8 cellular contexts compared by ENCODE assay signal in genomic region chr5:132293992-132294727, GRCh38. TPM values are rescaled to one million over a fixed set of nuclear protein-coding genes. Genes with fewer than 3 reads are reported as not detected.
DNase-seq lines count a peak whose midpoint lies in the region; ATAC-seq lines count a peak whose summit lies in the region.

Gene SLC22A4 (plus strand): TSS chr5:132294394. CDS start chr5:132294617, 223 bp downstream.

- H3K27ac Mint-ChIP-seq in activated CD8-positive, alpha-beta T cell treated with anti-CD3 and anti-CD28 coated beads, Interleukin-2, amount 10 ng/mL, durations not matched to agents 7 days and 5 days, result peak within 1 kb of the TSS; percentile 79

- peaks cover 25% of the 10 kb centered on the region for H3K4me1 Mint-ChIP-seq in activated CD8-positive, alpha-beta T cell treated with anti-CD3 and anti-CD28 coated beads, Interleukin-2, amount 10 ng/mL, durations not matched to agents 7 days and 5 days (ENCODE audit: low read depth)

- H3K27me3 Mint-ChIP-seq in activated CD8-positive, alpha-beta T cell treated with anti-CD3 and anti-CD28 coated beads, Interleukin-2, amount 10 ng/mL, durations not matched to agents 7 days and 5 days (ENCODE audit: low read depth), result peaks cover 5% of the 10 kb centered on the region

- H3K4me3 Mint-ChIP-seq in activated CD8-positive, alpha-beta T cell treated with anti-CD3 and anti-CD28 coated beads, Interleukin-2, amount 10 ng/mL, durations not matched to agents 7 days and 5 days, result peak within 1 kb of the TSS; percentile 86

- ATAC-seq in GM19351 (IDR thresholded peaks at IDR 0.05; ENCODE audit: unreplicated experiment) (peak; percentile 62), HG03521 (IDR thresholded peaks at IDR 0.05; ENCODE audit: unreplicated experiment) (peak; percentile 56)
- ATAC-seq in activated CD8-positive, alpha-beta T cell treated with anti-CD3 and anti-CD28 coated beads, Interleukin-2, amount 10 ng/mL, durations not matched to agents 7 days and 5 days, result peak; percentile 89

- DNase-seq in C1 segment of cervical spinal cord (lab: John Stamatoyannopoulos, UW) (peak; percentile 43 to 95 (median 84)), NCI-H774 (lab: John Stamatoyannopoulos, UW) (peak; percentile 82), medulla oblongata (ENCODE audit: extremely low spot score) (peak; percentile 91)
- peak; percentile 75 for DNase-seq in activated CD8-positive, alpha-beta T cell treated with anti-CD3 and anti-CD28 coated beads, Interleukin-2, amount 10 ng/mL, durations not matched to agents 7 days and 5 days
- peak; percentile 64 for DNase-seq in effector CD8-positive, alpha-beta T cell (lab: John Stamatoyannopoulos, UW)
- peak; percentile 71 to 83 (median 71) for DNase-seq in stimulated activated CD4-positive, alpha-beta T cell treated with anti-CD3 and anti-CD28 coated beads, TNF-alpha, amount 100 ng/mL, for 48 hours (ENCODE audit: low read depth in 3 of 3)

- POLR2A ChIA-PET in activated CD8-positive, alpha-beta T cell treated with anti-CD3 and anti-CD28 coated beads, Interleukin-2, amount 10 ng/mL, durations not matched to agents 7 days and 5 days (lab: Charles Lee), result interaction anchor here (0.8 to 1.3 kb wide), 7 partner anchors 9 to 659 kb away, joined by 3 to 4 read pairs (median 3); partner anchors contain the start of gene SLC22A5

- CTCF ChIA-PET in activated CD8-positive, alpha-beta T cell treated with anti-CD3 and anti-CD28 coated beads, Interleukin-2, amount 10 ng/mL, durations not matched to agents 7 days and 5 days (lab: Charles Lee), result interaction anchor here (0.6 to 2.3 kb wide), 11 partner anchors 13 to 97 kb away, joined by 3 to 7 read pairs (median 3); partner anchors contain the start of gene SLC22A5

- no peaks in the 10 kb centered on the region for H3K9me3 Mint-ChIP-seq in activated CD8-positive, alpha-beta T cell treated with anti-CD3 and anti-CD28 coated beads, Interleukin-2, amount 10 ng/mL, durations not matched to agents 7 days and 5 days (ENCODE audit: insufficient read depth)

- no peaks in the 10 kb centered on the region for H3K36me3 Mint-ChIP-seq in activated CD8-positive, alpha-beta T cell treated with anti-CD3 and anti-CD28 coated beads, Interleukin-2, amount 10 ng/mL, durations not matched to agents 7 days and 5 days (ENCODE audit: low read depth)

RNA-seq across cellular contexts. Expression of gene SLC22A4, which starts in this region (rescaled TPM):
- not detected for total RNA-seq in activated CD8-positive, alpha-beta T cell treated with anti-CD3 and anti-CD28 coated beads, Interleukin-2, amount 10 ng/mL, durations not matched to agents 7 days and 5 days

Comparison
In these comparisons a context has a peak if more than half of its experiments do, and no peak if none do; other contexts are left out.
1. Peak in every context shown above with its lines: DNase-seq and ATAC-seq.
2. Peak in DNase-seq and ATAC-seq in activated CD8-positive, alpha-beta T cell treated with anti-CD3 and anti-CD28 coated beads, Interleukin-2, amount 10 ng/mL, durations not matched to agents 7 days and 5 days; RNA of the gene not detected or under 1 TPM.